In the genomic region with DNA sequence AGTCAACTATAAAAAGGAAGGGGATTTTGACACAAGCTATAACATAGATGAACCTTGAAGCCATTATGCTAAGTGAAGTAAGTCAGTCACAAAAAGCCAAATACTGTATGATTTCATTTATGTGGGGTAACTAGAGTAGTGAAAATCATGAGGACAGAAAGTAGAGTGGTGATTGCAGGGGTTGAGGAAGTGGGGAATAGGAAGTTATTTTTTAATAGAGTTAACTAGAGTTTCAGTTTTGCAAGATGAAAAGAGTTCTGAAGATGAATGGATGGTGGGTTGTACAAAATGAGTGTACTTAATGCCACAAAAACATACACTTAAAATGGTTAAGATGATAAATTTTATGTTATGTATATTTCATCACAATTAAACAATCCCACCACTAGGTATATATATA, we compare ENCODE assay signal across 14 cellular contexts.
DNase-seq lines count a peak whose midpoint lies in the region; ATAC-seq, FAIRE-seq and TF ChIP-seq lines count a peak whose summit lies in the region.
"Had no signal": no experiment of that assay in that cellular context is flagged by ENCODE, and none has a peak within 500 bp of the region (broad histone marks: within the 10 kb centered on the region; RNA-seq: fewer than 3 reads in every experiment).

No MANE protein-coding gene starts in this region.

- no peak overlapping the region for H3K27ac ChIP-seq in testis
- H3K27ac ChIP-seq: foreskin keratinocyte, PC-9 had no signal

- no peaks in the 10 kb centered on the region for H3K36me3 ChIP-seq in testis (ENCODE audit: low read depth, missing control alignments)

- no peaks in the 10 kb centered on the region for H3K9me3 ChIP-seq in testis

- TF ChIP-seq CTCF in D721Med (IDR thresholded peaks at IDR 0.05; ENCODE audit: insufficient read depth, missing control alignments) (no peak), testis (IDR thresholded peaks at IDR 0.05) (no peak)

- H3K4me3 ChIP-seq in testis = no peak overlapping the region
- H3K4me3 ChIP-seq: PC-9 had no signal

- no peak for TF ChIP-seq POLR2A in testis (IDR thresholded peaks at IDR 0.05)

- intact Hi-C loops in testis (cut with DNase I; ENCODE audit: low total_unique reads) = no loop called here

- H3K27me3 ChIP-seq in testis = no peaks in the 10 kb centered on the region
- H3K27me3 ChIP-seq: foreskin keratinocyte had no signal

- DNase-seq in NCI-H526 (lab: John Stamatoyannopoulos, UW) (no peak), D721Med (ENCODE audit: insufficient read length, low spot score) (no peak), DMS153 (lab: John Stamatoyannopoulos, UW) (no peak), testis (no peak)
- DNase-seq: activated CD8-positive, alpha-beta memory T cell treated with anti-CD3 and anti-CD28 coated beads, Interleukin-2, amount 10 ng/mL, durations not matched to agents 7 days and 5 days; dermis blood vessel endothelial cell; EL; foreskin keratinocyte; PC-9; stimulated activated CD4-positive, alpha-beta T cell treated with anti-CD3 and anti-CD28 coated beads, Interleukin-12 subunit alpha, Interleukin-12 subunit beta, amount 100 ng/mL, for 4 hours had no signal

- no peaks in the 10 kb centered on the region for H3K4me1 ChIP-seq in testis
- H3K4me1 ChIP-seq: foreskin keratinocyte had no signal

- ATAC-seq in GM18498 (IDR thresholded peaks at IDR 0.05; ENCODE audit: unreplicated experiment) = peak; percentile 88
- peak; percentile 90 for ATAC-seq in GM19463 (IDR thresholded peaks at IDR 0.05; ENCODE audit: unreplicated experiment)
- ATAC-seq in HG02870 (IDR thresholded peaks at IDR 0.05; ENCODE audit: unreplicated experiment) = peak; percentile 89
- peak; percentile 67 for ATAC-seq in HG03558 (IDR thresholded peaks at IDR 0.05; ENCODE audit: extremely low read depth, unreplicated experiment)
- ATAC-seq: activated CD8-positive, alpha-beta memory T cell treated with anti-CD3 and anti-CD28 coated beads, Interleukin-2, amount 10 ng/mL, durations not matched to agents 7 days and 5 days; foreskin keratinocyte had no signal

- no peak for FAIRE-seq in D721Med (lab: Jason Lieb, UNC)
